ENCODE assay signal across 22 cellular contexts in genomic region chr19:18796239-18796638, GRCh38. TPM values are rescaled to one million over a fixed set of nuclear protein-coding genes. Genes with fewer than 3 reads are reported as not detected.
"Had no signal": no experiment of that assay in that cellular context is flagged by ENCODE, and none has a peak within 500 bp of the region (broad histone marks: within the 10 kb centered on the region; RNA-seq: fewer than 3 reads in every experiment).

No MANE protein-coding gene starts in this region.

- H3K36me3 ChIP-seq: left ventricle myocardium inferior, prostate gland, suprapubic skin, vagina had no signal

- H3K4me3 ChIP-seq: left ventricle myocardium inferior, prostate gland, skin epidermis, suprapubic skin had no signal

- H3K4me3 Mint-ChIP-seq: activated naive CD8-positive, alpha-beta T cell treated with anti-CD3 and anti-CD28 coated beads for 36 hours; brain; naive B cell; neural crest cell; stimulated activated naive CD8-positive, alpha-beta T cell treated with anti-CD3 and anti-CD28 coated beads, Interleukin-15, amount 100 ng/mL, for 72 hours had no signal

- H3K27ac Mint-ChIP-seq: activated naive CD8-positive, alpha-beta T cell treated with anti-CD3 and anti-CD28 coated beads for 36 hours; brain; stimulated activated naive CD8-positive, alpha-beta T cell treated with anti-CD3 and anti-CD28 coated beads, Interleukin-15, amount 100 ng/mL, for 72 hours had no signal

- DNase-seq: activated CD8-positive, alpha-beta memory T cell treated with anti-CD3 and anti-CD28 coated beads for 24 hours; activated CD8-positive, alpha-beta memory T cell treated with anti-CD3 and anti-CD28 coated beads, Interleukin-2, amount 50 U/mL, for 48 hours; activated gamma-delta T cell treated with Interleukin-2 at 50 U/mL for 16 hours; activated naive CD8-positive, alpha-beta T cell treated with anti-CD3 and anti-CD28 coated beads for 36 hours; central memory CD4-positive, alpha-beta T cell; erythroblast; kidney; left ventricle myocardium inferior; mammary epithelial cell; naive B cell; stimulated activated CD4-positive, alpha-beta T cell treated with anti-CD3 and anti-CD28 coated beads, Interleukin-15, amount 100 ng/mL, for 24 hours; stimulated activated CD4-positive, alpha-beta T cell treated with anti-CD3 and anti-CD28 coated beads, Interleukin-2, amount 100 ng/mL, for 48 hours; stimulated activated naive CD8-positive, alpha-beta T cell treated with anti-CD3 and anti-CD28 coated beads, Interleukin-15, amount 100 ng/mL, for 72 hours had no signal

- H3K27me3 ChIP-seq: vagina had no signal

- ATAC-seq: activated CD4-positive, CD25-positive, alpha-beta regulatory T cell treated with anti-CD3 and anti-CD28 coated beads, Interleukin-2, amount 50 U/mL, for 24 hours; stimulated activated naive CD8-positive, alpha-beta T cell treated with anti-CD3 and anti-CD28 coated beads, Interleukin-15, amount 100 ng/mL, for 72 hours had no signal

- H3K9me3 Mint-ChIP-seq: activated naive CD8-positive, alpha-beta T cell treated with anti-CD3 and anti-CD28 coated beads for 36 hours; neural crest cell; stimulated activated naive CD8-positive, alpha-beta T cell treated with anti-CD3 and anti-CD28 coated beads, Interleukin-15, amount 100 ng/mL, for 72 hours had no signal

- H3K4me1 ChIP-seq: prostate gland had no signal

- H3K4me1 Mint-ChIP-seq: activated naive CD8-positive, alpha-beta T cell treated with anti-CD3 and anti-CD28 coated beads for 36 hours; brain; naive B cell; neural crest cell; stimulated activated naive CD8-positive, alpha-beta T cell treated with anti-CD3 and anti-CD28 coated beads, Interleukin-15, amount 100 ng/mL, for 72 hours had no signal

- H3K9me3 ChIP-seq: left ventricle myocardium inferior, prostate gland, suprapubic skin, vagina had no signal

- H3K27ac ChIP-seq: left ventricle myocardium inferior, prostate gland, suprapubic skin had no signal

- H3K36me3 Mint-ChIP-seq: activated naive CD8-positive, alpha-beta T cell treated with anti-CD3 and anti-CD28 coated beads for 36 hours; brain; naive B cell had no signal

RNA-seq across cellular contexts. Expression of gene COMP, which starts 5.1 kb away (rescaled TPM):
- total RNA-seq: activated naive CD8-positive, alpha-beta T cell treated with anti-CD3 and anti-CD28 coated beads for 36 hours; frontal cortex; neural crest cell; T-helper 1 cell treated with Interleukin-12 subunit alpha and Interleukin-12 subunit beta and Interleukin-4 antibody, amounts not matched to agents 30 ng/mL and 1 ng/mL, for 36 hours had no signal
